8 cellular contexts compared by ENCODE assay signal in the genomic region with DNA sequence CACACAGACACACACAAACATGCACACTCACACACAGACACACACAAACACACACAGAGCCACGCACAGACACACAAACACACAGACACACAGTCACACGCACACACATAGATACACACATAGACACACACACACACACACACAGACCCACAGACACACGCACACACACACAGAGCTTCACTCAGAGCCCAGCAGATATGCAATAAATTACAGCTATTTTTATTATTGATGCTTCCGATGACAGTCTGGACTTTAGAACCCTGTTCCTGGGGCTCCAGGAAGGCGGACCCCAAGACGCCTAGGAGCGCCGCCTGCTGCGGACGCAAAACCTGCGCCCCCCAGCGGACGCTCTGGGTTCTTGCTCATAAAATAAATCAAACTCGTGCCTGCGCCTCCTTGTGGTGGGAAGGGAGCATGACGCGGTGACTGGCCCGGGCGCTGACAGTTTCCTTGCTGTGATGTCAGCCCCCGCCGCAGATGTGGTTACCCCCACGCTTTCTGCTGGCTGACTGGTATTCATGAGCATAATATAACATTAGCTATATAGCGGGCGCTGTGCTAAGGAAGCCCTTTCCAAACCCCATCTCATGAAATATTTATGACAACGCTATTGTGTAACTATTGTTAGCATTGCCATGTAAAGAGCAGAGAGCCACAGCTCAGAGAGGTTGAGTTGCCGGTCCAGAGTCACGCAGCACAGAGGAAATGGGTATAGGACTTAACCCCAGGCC.
A peak's percentile ranks its signal among the peaks of the same experiment; 100 is the strongest.
DNase-seq lines count a peak whose midpoint lies in the region; ATAC-seq and TF ChIP-seq lines count a peak whose summit lies in the region.

No MANE protein-coding gene starts in this region.

- no peaks in the 10 kb centered on the region for H3K27me3 ChIP-seq in RWPE2 (ENCODE audit: insufficient read depth, poor library complexity, severe bottlenecking)

- peak overlapping the region; percentile 92 for H3K4me3 Mint-ChIP-seq in activated T-helper 17 cell treated with anti-CD3 and anti-CD28 coated beads, Interleukin-2, amount 50 U/mL, for 72 hours

- peaks cover 7% of the 10 kb centered on the region for H3K36me3 Mint-ChIP-seq in activated T-helper 17 cell treated with anti-CD3 and anti-CD28 coated beads, Interleukin-2, amount 50 U/mL, for 72 hours (ENCODE audit: low read depth)

- no peaks in the 10 kb centered on the region for H3K36me3 ChIP-seq in RWPE2 (ENCODE audit: low read depth)

- H3K4me1 ChIP-seq in RWPE2 (ENCODE audit: insufficient read depth, poor library complexity, severe bottlenecking), result no peaks in the 10 kb centered on the region

- ATAC-seq in RWPE2 (ENCODE audit: low read depth), result peak; percentile 65
- ATAC-seq in activated T-helper 17 cell treated with anti-CD3 and anti-CD28 coated beads, Interleukin-2, amount 50 U/mL, for 72 hours (replicated peaks), result peak; percentile 43
- ATAC-seq in omental fat pad (ENCODE audit: low FRiP score), result peak; percentile 69

- H3K27me3 Mint-ChIP-seq in activated T-helper 17 cell treated with anti-CD3 and anti-CD28 coated beads, Interleukin-2, amount 50 U/mL, for 72 hours, result no peaks in the 10 kb centered on the region

- H3K4me1 Mint-ChIP-seq in activated T-helper 17 cell treated with anti-CD3 and anti-CD28 coated beads, Interleukin-2, amount 50 U/mL, for 72 hours, result peaks cover 37% of the 10 kb centered on the region

- TF ChIP-seq CTCF in RWPE2 (IDR thresholded peaks at IDR 0.05; ENCODE audit: poor library complexity, severe bottlenecking) (peak; percentile 99), omental fat pad (IDR thresholded peaks at IDR 0.05) (peak; percentile 70 to 99 (median 97))

- H3K9me3 ChIP-seq in RWPE2 (ENCODE audit: severe bottlenecking), result no peaks in the 10 kb centered on the region

- peak overlapping the region; percentile 65 for H3K27ac Mint-ChIP-seq in activated T-helper 17 cell treated with anti-CD3 and anti-CD28 coated beads, Interleukin-2, amount 50 U/mL, for 72 hours

- H3K27ac ChIP-seq in RWPE2 (ENCODE audit: poor library complexity, severe bottlenecking) (no peak overlapping the region), substantia nigra (ENCODE audit: low read depth, low read length, poor library complexity, severe bottlenecking) (no peak overlapping the region)

- H3K9me3 Mint-ChIP-seq in activated T-helper 17 cell treated with anti-CD3 and anti-CD28 coated beads, Interleukin-2, amount 50 U/mL, for 72 hours, result no peaks in the 10 kb centered on the region

- peak; percentile 74 for DNase-seq in DMS53 (lab: John Stamatoyannopoulos, UW)
- DNase-seq in GOT3 (lab: John Stamatoyannopoulos, UW), result peak; percentile 70
- DNase-seq in M059J (ENCODE audit: low read depth), result peak; percentile 63
- DNase-seq in RWPE2 (ENCODE audit: low spot score), result no peak
- DNase-seq in fibroblast of the conjunctiva (ENCODE audit: low read depth), result peak; percentile 63
- peak; percentile 88 for DNase-seq in omental fat pad (ENCODE audit: low spot score)
- peak in 48 of 49 donors; percentile 10 to 88 (median 64) for DNase-seq in substantia nigra (lab: John Stamatoyannopoulos, UW)

- no peak overlapping the region for H3K4me3 ChIP-seq in RWPE2 (ENCODE audit: severe bottlenecking)
